In genomic region chr1:246592695-246593094, GRCh38 we compare ENCODE assay signal across 20 cellular contexts. TPM values are rescaled to one million over a fixed set of nuclear protein-coding genes. Genes with fewer than 3 reads are reported as not detected.
DNase-seq lines count a peak whose midpoint lies in the region; ATAC-seq and TF ChIP-seq lines count a peak whose summit lies in the region.
"Had no signal": no experiment of that assay in that cellular context is flagged by ENCODE, and none has a peak within 500 bp of the region (broad histone marks: within the 10 kb centered on the region; RNA-seq: fewer than 3 reads in every experiment).

No MANE protein-coding gene starts in this region.

- H3K36me3 Mint-ChIP-seq in activated T-cell treated with anti-CD3 and anti-CD28 coated beads, Interleukin-2, amount 50 U/mL, for 24 hours (ENCODE audit: low read depth), result peaks cover 71% of the 10 kb centered on the region

- no peak for TF ChIP-seq EP300 in gastroesophageal sphincter (IDR thresholded peaks at IDR 0.05)

- peak overlapping the region; percentile 34 for H3K27ac Mint-ChIP-seq in activated T-cell treated with anti-CD3 and anti-CD28 coated beads, Interleukin-2, amount 50 U/mL, for 24 hours
- H3K27ac Mint-ChIP-seq: activated CD8-positive, alpha-beta T cell treated with anti-CD3 and anti-CD28 coated beads for 36 hours had no signal

- H3K27ac ChIP-seq in gastroesophageal sphincter, result peak overlapping the region in 3 of 4 donors; percentile 43 to 48 (median 46)
- H3K27ac ChIP-seq: cardiac muscle cell had no signal

- TF ChIP-seq CTCF in gastroesophageal sphincter (IDR thresholded peaks at IDR 0.05), result no peak

- peaks cover 13 to 77% (median 15%) of the 10 kb centered on the region in 3 donors for H3K4me1 ChIP-seq in gastroesophageal sphincter

- peaks cover 0 to 17% of the 10 kb centered on the region in 2 donors for H3K36me3 ChIP-seq in gastroesophageal sphincter

- no peak for DNase-seq in activated T-cell treated with anti-CD3 and anti-CD28 coated beads, Interleukin-2, amount 50 U/mL, for 24 hours
- DNase-seq in activated T-cell treated with anti-CD3 and anti-CD28 coated beads, Interleukin-2, amount 50 U/mL, for 1 hour, result no peak
- DNase-seq in amniotic stem cell (lab: John Stamatoyannopoulos, UW), result peak; percentile 82
- DNase-seq in stimulated activated CD4-positive, alpha-beta T cell treated with anti-CD3 and anti-CD28 coated beads, Interleukin-1b, Interleukin-23, amount 100 ng/mL, for 48 hours, result no peak
- no peak for DNase-seq in NCI-H187 (lab: John Stamatoyannopoulos, UW)
- DNase-seq: 8988T; activated CD8-positive, alpha-beta T cell treated with anti-CD3 and anti-CD28 coated beads for 36 hours; activated gamma-delta T cell; DMS53; hippocampal formation; NCI-H1417; NCI-H510A treated with DMSO at 0.1 percent for 48 hours; retina; stimulated activated naive CD4-positive, alpha-beta T cell; T-helper 9 cell had no signal

- ATAC-seq in gastroesophageal sphincter (no peak), HG03354 (IDR thresholded peaks at IDR 0.05; ENCODE audit: poor library complexity, severe bottlenecking, unreplicated experiment) (no peak), HG03469 (IDR thresholded peaks at IDR 0.05; ENCODE audit: unreplicated experiment) (no peak)
- ATAC-seq: activated CD8-positive, alpha-beta T cell treated with anti-CD3 and anti-CD28 coated beads for 36 hours had no signal

- no peaks in the 10 kb centered on the region for H3K9me3 Mint-ChIP-seq in activated T-cell treated with anti-CD3 and anti-CD28 coated beads, Interleukin-2, amount 50 U/mL, for 24 hours

- H3K27me3 Mint-ChIP-seq in activated T-cell treated with anti-CD3 and anti-CD28 coated beads, Interleukin-2, amount 50 U/mL, for 24 hours, result no peaks in the 10 kb centered on the region
- H3K27me3 Mint-ChIP-seq: activated CD8-positive, alpha-beta T cell treated with anti-CD3 and anti-CD28 coated beads for 36 hours had no signal

- H3K27me3 ChIP-seq in gastroesophageal sphincter, result no peaks in the 10 kb centered on the region
- H3K27me3 ChIP-seq: cardiac muscle cell, Peyer's patch had no signal

- no peak for TF ChIP-seq POLR2A in gastroesophageal sphincter (IDR thresholded peaks at IDR 0.05)

- no peak overlapping the region for H3K4me3 Mint-ChIP-seq in activated T-cell treated with anti-CD3 and anti-CD28 coated beads, Interleukin-2, amount 50 U/mL, for 24 hours
- H3K4me3 Mint-ChIP-seq: activated CD8-positive, alpha-beta T cell treated with anti-CD3 and anti-CD28 coated beads for 36 hours had no signal

- H3K4me1 Mint-ChIP-seq in activated T-cell treated with anti-CD3 and anti-CD28 coated beads, Interleukin-2, amount 50 U/mL, for 24 hours (ENCODE audit: low read depth), result peaks cover 61% of the 10 kb centered on the region

- H3K9me3 ChIP-seq in gastroesophageal sphincter, result no peaks in the 10 kb centered on the region
- H3K9me3 ChIP-seq: Peyer's patch had no signal

- H3K4me3 ChIP-seq in gastroesophageal sphincter, result no peak overlapping the region
- H3K4me3 ChIP-seq: cardiac muscle cell, Peyer's patch had no signal

RNA-seq across cellular contexts. Expression of gene CNST, which starts 26.4 kb away (rescaled TPM):
- total RNA-seq in gastroesophageal sphincter, result 10 to 100 TPM; 41.6 to 81.9 (median 65.6) TPM

RNA-seq across cellular contexts. Expression of gene TFB2M, which starts 26.6 kb away (rescaled TPM):
- 10 to 100 TPM in 2 of 4 donors, 1 to 10 TPM in 2; 7.4 to 12.8 (median 10.2) TPM for total RNA-seq in gastroesophageal sphincter
